In the genomic region with DNA sequence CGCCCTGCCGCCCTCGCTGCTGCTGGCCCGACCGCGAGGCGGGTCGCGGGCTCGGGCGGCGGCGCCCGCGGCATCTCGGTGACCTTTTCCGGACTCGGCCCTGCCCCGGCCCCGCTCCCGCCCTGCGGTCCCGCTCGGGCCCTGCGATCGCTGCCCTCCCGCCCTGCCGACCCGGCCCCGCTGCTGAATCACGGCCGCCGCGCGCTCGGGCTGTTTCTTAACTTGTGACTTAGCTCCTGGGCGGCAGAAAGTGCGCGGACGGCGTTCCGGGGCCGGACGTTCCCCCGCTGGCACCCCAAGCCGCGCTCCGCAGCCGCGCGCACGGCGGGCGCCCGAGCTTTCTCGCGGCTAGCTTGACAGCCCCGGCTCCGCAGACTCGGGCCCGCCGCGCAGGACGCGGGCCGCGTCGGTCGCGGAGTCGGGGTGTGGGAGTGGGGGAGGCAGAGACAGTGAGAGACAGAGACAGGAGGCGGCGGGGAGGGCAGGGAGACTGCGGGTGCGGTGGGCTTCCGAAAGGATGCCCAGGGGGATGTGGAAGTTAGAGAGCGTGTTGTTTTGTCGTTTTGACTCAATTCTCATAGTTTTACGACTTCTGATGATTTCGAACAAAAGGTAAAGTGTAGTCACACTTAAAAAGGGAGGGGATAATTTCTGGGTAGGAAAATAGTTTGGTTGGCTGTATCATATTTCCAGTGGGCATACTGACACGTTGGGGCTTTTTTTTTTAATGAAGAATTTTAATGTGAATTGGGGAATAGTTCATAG, we compare ENCODE assay signal across 8 cellular contexts. TPM values are rescaled to one million over a fixed set of nuclear protein-coding genes. Genes with fewer than 3 reads are reported as not detected.
DNase-seq lines count a peak whose midpoint lies in the region; ATAC-seq and TF ChIP-seq lines count a peak whose summit lies in the region.

No MANE protein-coding gene starts in this region.

- intact Hi-C loops in sigmoid colon (cut with DNase I) = loop anchor here (1.0 to 2.0 kb wide), 2 partner anchors 49 to 63 kb away; partner anchors contain the start of gene PRDM2

- H3K27me3 ChIP-seq in right atrium auricular region = no peaks in the 10 kb centered on the region
- no peaks in the 10 kb centered on the region for H3K27me3 ChIP-seq in sigmoid colon

- H3K36me3 Mint-ChIP-seq in activated naive CD8-positive, alpha-beta T cell treated with anti-CD3 and anti-CD28 coated beads for 36 hours = peaks cover 32% of the 10 kb centered on the region

- H3K27me3 Mint-ChIP-seq in activated naive CD8-positive, alpha-beta T cell treated with anti-CD3 and anti-CD28 coated beads for 36 hours = no peaks in the 10 kb centered on the region

- H3K36me3 ChIP-seq in right atrium auricular region (no peaks in the 10 kb centered on the region), sigmoid colon (no peaks in the 10 kb centered on the region)

- H3K9me3 ChIP-seq in right atrium auricular region (no peaks in the 10 kb centered on the region), sigmoid colon (no peaks in the 10 kb centered on the region)

- H3K27ac ChIP-seq in right atrium auricular region (peak overlapping the region; percentile 88 to 96), sigmoid colon (peak overlapping the region; percentile 93 to 96 (median 94))

- ATAC-seq in HG02970 (IDR thresholded peaks at IDR 0.05; ENCODE audit: low FRiP score, unreplicated experiment) = peak; percentile 20
- no peak for ATAC-seq in HG03175 (IDR thresholded peaks at IDR 0.05; ENCODE audit: unreplicated experiment)

- 0 to 1% methylated on average over 81 of the region's 81 CpGs for WGBS in sigmoid colon, 2 donors

- DNase-seq in NCI-H748 (lab: John Stamatoyannopoulos, UW; ENCODE audit: unreplicated experiment) = peak; percentile 60
- no peak for DNase-seq in NCI-H748 treated with DMSO at 0.1 percent for 48 hours (lab: John Stamatoyannopoulos, UW)
- peak; percentile 59 for DNase-seq in OCI-M1 (lab: John Stamatoyannopoulos, UW)
- DNase-seq in activated naive CD8-positive, alpha-beta T cell treated with anti-CD3 and anti-CD28 coated beads for 36 hours = peak; percentile 57
- peak; percentile 70 for DNase-seq in right atrium auricular region (ENCODE audit: low spot score)
- DNase-seq in sigmoid colon = peak; percentile 80

- TF ChIP-seq EP300 in sigmoid colon (IDR thresholded peaks at IDR 0.05) = no peak

- H3K4me3 ChIP-seq in right atrium auricular region = peak overlapping the region; percentile 77 to 93
- peak overlapping the region; percentile 64 to 94 (median 74) for H3K4me3 ChIP-seq in sigmoid colon

- H3K27ac Mint-ChIP-seq in activated naive CD8-positive, alpha-beta T cell treated with anti-CD3 and anti-CD28 coated beads for 36 hours = peak overlapping the region; percentile 96

- TF ChIP-seq POLR2A in sigmoid colon (IDR thresholded peaks at IDR 0.05) = no peak

- H3K4me1 ChIP-seq in right atrium auricular region = peaks cover 0 to 50% of the 10 kb centered on the region in 2 donors
- peaks cover 0 to 47% (median 43%) of the 10 kb centered on the region in 4 donors for H3K4me1 ChIP-seq in sigmoid colon

- TF ChIP-seq CTCF in right atrium auricular region (IDR thresholded peaks at IDR 0.05) = no peak
- TF ChIP-seq CTCF in sigmoid colon (IDR thresholded peaks at IDR 0.05) = no peak

- peak overlapping the region; percentile 99 for H3K4me3 Mint-ChIP-seq in activated naive CD8-positive, alpha-beta T cell treated with anti-CD3 and anti-CD28 coated beads for 36 hours

- H3K4me1 Mint-ChIP-seq in activated naive CD8-positive, alpha-beta T cell treated with anti-CD3 and anti-CD28 coated beads for 36 hours = peaks cover 52% of the 10 kb centered on the region

- H3K9me3 Mint-ChIP-seq in activated naive CD8-positive, alpha-beta T cell treated with anti-CD3 and anti-CD28 coated beads for 36 hours = no peaks in the 10 kb centered on the region

RNA-seq across cellular contexts. Expression of gene PRDM2, which starts 49.7 kb away (rescaled TPM):
- total RNA-seq in activated naive CD8-positive, alpha-beta T cell treated with anti-CD3 and anti-CD28 coated beads for 36 hours = 10 to 100 TPM; 47.3 to 57.5 TPM
- total RNA-seq in right atrium auricular region = 10 to 100 TPM; 20.5 to 22.8 TPM
- 10 to 100 TPM; 34.6 to 53.2 (median 37.3) TPM for total RNA-seq in sigmoid colon
- 10 to 100 TPM in 1 of 3 donors, 1 to 10 TPM in 2; 6.7 to 20.1 (median 9.0) TPM for polyA plus RNA-seq in sigmoid colon
